ENCODE assay signal across 8 cellular contexts in genomic region chr19:49642488-49643035, GRCh38. TPM values are rescaled to one million over a fixed set of nuclear protein-coding genes. Genes with fewer than 3 reads are reported as not detected.
DNase-seq lines count a peak whose midpoint lies in the region; ATAC-seq, FAIRE-seq and TF ChIP-seq lines count a peak whose summit lies in the region.

No MANE protein-coding gene starts in this region.

- no peaks in the 10 kb centered on the region for H4K20me1 ChIP-seq in HepG2 (ENCODE audit: insufficient read depth, low read length)

- H3K4me3 ChIP-seq in adipocyte (ENCODE audit: low read length), result peak overlapping the region; percentile 98
- peak overlapping the region; percentile 85 to 99 (median 91) for H3K4me3 ChIP-seq in HepG2 (replicated peaks in 1 of 3; ENCODE audit: insufficient read depth in 1 of 3, low read depth in 2 of 3, low read length in 3 of 3)
- peak overlapping the region; percentile 85 to 98 (median 93) for H3K4me3 ChIP-seq in transverse colon

- in situ Hi-C loops in HepG2 (cut with HindIII; ENCODE audit: extremely low pct_ligation_motif_present, low pct_unique_long_range_greater_than_20kb) (no loop called here), transverse colon (cut with MboI; ENCODE audit: low pct_ligation_motif_present in 1 of 4, low pct_unique_long_range_greater_than_20kb in 1 of 4, low sequenced_read_pairs in 3 of 4) (no loop called here)

- peaks cover 61% of the 10 kb centered on the region for H3K4me1 Mint-ChIP-seq in activated T-cell treated with anti-CD3 and anti-CD28 coated beads, Interleukin-2, amount 50 U/mL, for 4 hours (ENCODE audit: low read depth)

- no TSS peak for BruUV-seq in HepG2 (replicated peaks; lab: Mats Ljungman, UMichigan)

- H3K27me3 ChIP-seq in adipocyte (replicated peaks; ENCODE audit: control insufficient read depth, insufficient read depth, low read length), result no peaks in the 10 kb centered on the region
- no peaks in the 10 kb centered on the region; a peak in 1 of 5 replicates for H3K27me3 ChIP-seq in HepG2 (ENCODE audit: control insufficient read depth in 1 of 2, insufficient read depth in 2 of 2, low read length in 2 of 2)
- H3K27me3 ChIP-seq in transverse colon, result no peaks in the 10 kb centered on the region

- TF ChIP-seq EP300 in HepG2 (IDR thresholded peaks at IDR 0.05; ENCODE audit: low read depth in 2 of 2, low read length in 2 of 2), result no peak
- no peak for TF ChIP-seq EP300 in HepG2 (CRISPR knock-in tag; IDR thresholded peaks at IDR 0.05; ENCODE audit: borderline replicate concordance)
- TF ChIP-seq EP300 in transverse colon (IDR thresholded peaks at IDR 0.05; ENCODE audit: low read depth), result no peak

- CTCF ChIA-PET in HepG2 (lab: Yijun Ruan, JAX; ENCODE audit: low intra/inter-chr PET ratio, low total read pairs), result interaction anchor here (1.3 kb wide), 1 partner anchor 34 kb away, joined by 3 read pairs; no protein-coding TSS in a partner anchor

- no peaks in the 10 kb centered on the region for H3K27me3 Mint-ChIP-seq in activated T-cell treated with anti-CD3 and anti-CD28 coated beads, Interleukin-2, amount 50 U/mL, for 4 hours (ENCODE audit: low read depth)

- H3K9ac ChIP-seq in adipocyte (ENCODE audit: low read length) (peak overlapping the region; percentile 99), HepG2 (ENCODE audit: insufficient read depth, low read depth, low read length) (peak overlapping the region; percentile 99)

- no peak for TF ChIP-seq RAD21 in HepG2 (CRISPR knock-in tag; IDR thresholded peaks at IDR 0.05)

- H3K36me3 ChIP-seq in adipocyte (ENCODE audit: control insufficient read depth, insufficient read depth, low read length, severe bottlenecking), result peaks cover 15% of the 10 kb centered on the region
- peaks cover 7 to 9% of the 10 kb centered on the region in 2 experiments; a peak in 3 of 5 replicates for H3K36me3 ChIP-seq in HepG2 (replicated peaks in 1 of 2; ENCODE audit: control insufficient read depth in 1 of 2, insufficient read depth in 2 of 2, low read length in 2 of 2)
- no peaks in the 10 kb centered on the region for H3K36me3 ChIP-seq in transverse colon

- H2AFZ ChIP-seq in HepG2 (ENCODE audit: low read length), result no peak overlapping the region

- H3K79me2 ChIP-seq in HepG2 (ENCODE audit: insufficient read depth, low read length), result peaks cover 31% of the 10 kb centered on the region

- H3K4me3 Mint-ChIP-seq in activated T-cell treated with anti-CD3 and anti-CD28 coated beads, Interleukin-2, amount 50 U/mL, for 4 hours, result peak overlapping the region; percentile 98

- peak overlapping the region; percentile 82 for H3K4me2 ChIP-seq in HepG2 (ENCODE audit: low read depth, low read length)

- H3K9me3 Mint-ChIP-seq in activated T-cell treated with anti-CD3 and anti-CD28 coated beads, Interleukin-2, amount 50 U/mL, for 4 hours, result no peaks in the 10 kb centered on the region

- 0% methylated on average over 3 of the region's 6 CpGs for WGBS in HepG2 (ENCODE audit: low lambda C conversion rate)
- 9 to 14% methylated on average over 2 to 5 of the region's 6 CpGs for WGBS in transverse colon (ENCODE audit: low coverage in 1 of 2), 2 donors

- TF ChIP-seq CTCF in HepG2 (CRISPR knock-in tag; IDR thresholded peaks at IDR 0.05) (no peak), transverse colon (IDR thresholded peaks at IDR 0.05) (no peak)

- intact Hi-C loops in HepG2 (cut with micrococcal nuclease; ENCODE audit: unreplicated experiment), result loop anchor here (5.0 kb wide), 1 partner anchor 35 kb away; the partner anchor contains the start of gene PRMT1
- intact Hi-C loops in transverse colon (cut with DNase I; ENCODE audit: low total_unique reads), result no loop called here

- POLR2A ChIA-PET in HepG2 (lab: Yijun Ruan, JAX), result interaction anchor here (0.7 to 4.6 kb wide), 15 partner anchors 15 to 1023 kb away, joined by 3 to 92 read pairs (median 7); partner anchors contain the start of genes AKT1S1, ALDH16A1, BCL2L12 and IRF3

- H3K36me3 Mint-ChIP-seq in activated T-cell treated with anti-CD3 and anti-CD28 coated beads, Interleukin-2, amount 50 U/mL, for 4 hours (ENCODE audit: insufficient read depth), result peaks cover 7% of the 10 kb centered on the region

- H3K9me3 ChIP-seq in adipocyte (ENCODE audit: control insufficient read depth, low read length), result no peaks in the 10 kb centered on the region
- H3K9me3 ChIP-seq in HepG2 (ENCODE audit: low read length), result no peaks in the 10 kb centered on the region
- H3K9me3 ChIP-seq in transverse colon, result no peaks in the 10 kb centered on the region

- H3K4me1 ChIP-seq in adipocyte (ENCODE audit: control insufficient read depth, insufficient read depth, low read length) (peaks cover 32% of the 10 kb centered on the region), HepG2 (ENCODE audit: insufficient read depth, low read length) (peaks cover 55% of the 10 kb centered on the region), transverse colon (peaks cover 16 to 54% (median 46%) of the 10 kb centered on the region in 4 donors)

- TF ChIP-seq POLR2A in HepG2 (IDR thresholded peaks at IDR 0.05; ENCODE audit: insufficient read depth in 1 of 2, low read depth in 2 of 2, low read length in 2 of 2), result no peak
- TF ChIP-seq POLR2A in transverse colon (IDR thresholded peaks at IDR 0.05), result no peak

- peak overlapping the region; percentile 86 for H3K27ac ChIP-seq in HepG2 (ENCODE audit: extremely low read length, insufficient read depth, low read length)
- H3K27ac ChIP-seq in transverse colon, result peak overlapping the region; percentile 97 to 100 (median 98)

- no peak for DNase-seq in activated T-cell treated with anti-CD3 and anti-CD28 coated beads, Interleukin-2, amount 50 U/mL, for 4 hours
- DNase-seq in activated T-cell treated with anti-CD3 and anti-CD28 coated beads, Interleukin-2, amount 50 U/mL, for 48 hours, result no peak
- DNase-seq in adipocyte (ENCODE audit: low read depth) (no peak), HepG2 (ENCODE audit: low spot score) (no peak), transverse colon (no peak), DMS114 treated with DMSO at 0.1 percent for 48 hours (lab: John Stamatoyannopoulos, UW; ENCODE audit: unreplicated experiment) (no peak), NK-92 (lab: John Stamatoyannopoulos, UW; ENCODE audit: unreplicated experiment) (no peak)

- no peak for FAIRE-seq in HepG2 (lab: Jason Lieb, UNC)

- ATAC-seq in activated T-cell treated with anti-CD3 and anti-CD28 coated beads, Interleukin-2, amount 50 U/mL, for 4 hours, result no peak
- no peak for ATAC-seq in HepG2
- ATAC-seq in HG02938 (IDR thresholded peaks at IDR 0.05; ENCODE audit: unreplicated experiment), result no peak

RNA-seq across cellular contexts. Expression of gene SCAF1, which starts 0.6 kb away (rescaled TPM):
- 10 to 100 TPM; 81.7 to 82.9 (median 82.5) TPM for total RNA-seq in activated T-cell treated with anti-CD3 and anti-CD28 coated beads, Interleukin-2, amount 50 U/mL, for 4 hours
- total RNA-seq in HepG2 (2016; rRNA removed; fragmentation: Illumina TruSeq; extraction: Trizol) (4.8 and 6.1 TPM in 2 replicates), transverse colon (100 to 1,000 TPM in 1 of 4 donors, 10 to 100 TPM in 3; 20.2 to 118 (median 32.7) TPM)
- total RNA-seq in HepG2 (2016; cell fraction: cytosol; rRNA removed; fragmentation: Illumina TruSeq; extraction: Trizol; ENCODE audit: low read depth), result 1.3 and 1.4 TPM in 2 replicates
- total RNA-seq in HepG2 (2016; cell fraction: insoluble cytoplasmic fraction; rRNA removed; fragmentation: Illumina TruSeq; extraction: Trizol), result 3.2 and 6.2 TPM in 2 replicates
- total RNA-seq in HepG2 (2016; cell fraction: membrane; rRNA removed; fragmentation: Illumina TruSeq; extraction: Trizol), result 4.5 and 5.4 TPM in 2 replicates
- 6.5 and 7.3 TPM in 2 replicates for total RNA-seq in HepG2 (2016; cell fraction: nucleus; rRNA removed; fragmentation: Illumina TruSeq; extraction: Trizol)
- polyA plus RNA-seq in HepG2 (2011; rRNA removed), result 3.3 and 4.3 TPM in 2 replicates
- 3.1 and 4.0 TPM in 2 replicates for polyA plus RNA-seq in HepG2 (2011; cell fraction: cytosol; rRNA removed)
- 21.0 and 25.5 TPM in 2 replicates for polyA plus RNA-seq in HepG2 (2011; cell fraction: nucleus; rRNA removed)
- 17.0 and 18.6 TPM in 2 replicates for polyA plus RNA-seq in HepG2 (2012)
- 1.1 and 1.4 TPM in 2 replicates for polyA plus RNA-seq in HepG2 (2016; cell fraction: cytosol; fragmentation: Illumina TruSeq; extraction: Trizol; ENCODE audit: low read depth)
- 8.3 and 13.4 TPM in 2 replicates for polyA plus RNA-seq in HepG2 (2016; cell fraction: insoluble cytoplasmic fraction; fragmentation: Illumina TruSeq; extraction: Trizol; ENCODE audit: low read depth)
- 2.8 and 3.0 TPM in 2 replicates for polyA plus RNA-seq in HepG2 (2016; cell fraction: membrane; fragmentation: Illumina TruSeq; extraction: Trizol; ENCODE audit: low read depth)
- polyA plus RNA-seq in HepG2 (2016; cell fraction: nucleus; fragmentation: Illumina TruSeq; extraction: Trizol; ENCODE audit: insufficient read depth, low read depth), result 21.4 and 23.8 TPM in 2 replicates
- 5.4 and 5.7 TPM in 2 replicates for polyA minus RNA-seq in HepG2 (2011; rRNA and poly(A)+ RNA removed; ENCODE audit: low replicate concordance)
- 3.1 and 4.5 TPM in 2 replicates for polyA minus RNA-seq in HepG2 (2011; cell fraction: cytosol; rRNA and poly(A)+ RNA removed)
- 3.6 and 5.2 TPM in 2 replicates for polyA minus RNA-seq in HepG2 (2011; cell fraction: nucleus; rRNA and poly(A)+ RNA removed)

RNA-seq across cellular contexts. Expression of gene RRAS, which starts 2.6 kb away (rescaled TPM):
- total RNA-seq in activated T-cell treated with anti-CD3 and anti-CD28 coated beads, Interleukin-2, amount 50 U/mL, for 4 hours, result 1 to 10 TPM; 2.3 to 3.8 (median 3.5) TPM
- 0.79 and 1.5 TPM in 2 replicates for total RNA-seq in HepG2 (2016; rRNA removed; fragmentation: Illumina TruSeq; extraction: Trizol)
- total RNA-seq in HepG2 (2016; cell fraction: cytosol; rRNA removed; fragmentation: Illumina TruSeq; extraction: Trizol; ENCODE audit: low read depth), result 1.7 and 2.4 TPM in 2 replicates
- 1.1 and 1.9 TPM in 2 replicates for total RNA-seq in HepG2 (2016; cell fraction: insoluble cytoplasmic fraction; rRNA removed; fragmentation: Illumina TruSeq; extraction: Trizol)
- total RNA-seq in HepG2 (2016; cell fraction: membrane; rRNA removed; fragmentation: Illumina TruSeq; extraction: Trizol), result 2.0 and 2.3 TPM in 2 replicates
- 0.50 and 0.90 TPM in 2 replicates for total RNA-seq in HepG2 (2016; cell fraction: nucleus; rRNA removed; fragmentation: Illumina TruSeq; extraction: Trizol)
- polyA plus RNA-seq in HepG2 (2011; rRNA removed), result 12.0 and 13.5 TPM in 2 replicates
- polyA plus RNA-seq in HepG2 (2011; cell fraction: cytosol; rRNA removed), result 14.5 and 18.3 TPM in 2 replicates
- polyA plus RNA-seq in HepG2 (2011; cell fraction: nucleus; rRNA removed), result 17.2 and 18.4 TPM in 2 replicates
- polyA plus RNA-seq in HepG2 (2012), result 4.8 and 7.4 TPM in 2 replicates
- 6.9 and 7.3 TPM in 2 replicates for polyA plus RNA-seq in HepG2 (2016; cell fraction: cytosol; fragmentation: Illumina TruSeq; extraction: Trizol; ENCODE audit: low read depth)
- polyA plus RNA-seq in HepG2 (2016; cell fraction: insoluble cytoplasmic fraction; fragmentation: Illumina TruSeq; extraction: Trizol; ENCODE audit: low read depth), result 3.2 and 3.4 TPM in 2 replicates
- polyA plus RNA-seq in HepG2 (2016; cell fraction: membrane; fragmentation: Illumina TruSeq; extraction: Trizol; ENCODE audit: low read depth), result 5.3 and 5.9 TPM in 2 replicates
- polyA plus RNA-seq in HepG2 (2016; cell fraction: nucleus; fragmentation: Illumina TruSeq; extraction: Trizol; ENCODE audit: insufficient read depth, low read depth), result 2.4 and 2.6 TPM in 2 replicates
- polyA minus RNA-seq in HepG2 (2011; rRNA and poly(A)+ RNA removed; ENCODE audit: low replicate concordance), result 5.3 and 19.9 TPM in 2 replicates
- polyA minus RNA-seq in HepG2 (2011; cell fraction: cytosol; rRNA and poly(A)+ RNA removed), result 1.6 and 3.0 TPM in 2 replicates
- polyA minus RNA-seq in HepG2 (2011; cell fraction: nucleus; rRNA and poly(A)+ RNA removed), result 0.77 and 1.5 TPM in 2 replicates
- total RNA-seq in transverse colon, result 10 to 100 TPM; 31.8 to 97.6 (median 58.2) TPM

RNA-seq across cellular contexts. Expression of gene IRF3, which starts 23.1 kb away (rescaled TPM):
- 100 to 1,000 TPM; 140 to 160 (median 148) TPM for total RNA-seq in activated T-cell treated with anti-CD3 and anti-CD28 coated beads, Interleukin-2, amount 50 U/mL, for 4 hours
- total RNA-seq in HepG2 (2016; rRNA removed; fragmentation: Illumina TruSeq; extraction: Trizol) (61.0 and 65.5 TPM in 2 replicates), transverse colon (100 to 1,000 TPM in 2 of 4 donors, 10 to 100 TPM in 2; 73.0 to 164 (median 104) TPM)
- 23.6 and 23.7 TPM in 2 replicates for total RNA-seq in HepG2 (2016; cell fraction: cytosol; rRNA removed; fragmentation: Illumina TruSeq; extraction: Trizol; ENCODE audit: low read depth)
- total RNA-seq in HepG2 (2016; cell fraction: insoluble cytoplasmic fraction; rRNA removed; fragmentation: Illumina TruSeq; extraction: Trizol), result 50.6 and 64.5 TPM in 2 replicates
- 26.7 and 37.0 TPM in 2 replicates for total RNA-seq in HepG2 (2016; cell fraction: membrane; rRNA removed; fragmentation: Illumina TruSeq; extraction: Trizol)
- 30.2 and 40.5 TPM in 2 replicates for total RNA-seq in HepG2 (2016; cell fraction: nucleus; rRNA removed; fragmentation: Illumina TruSeq; extraction: Trizol)
- polyA plus RNA-seq in HepG2 (2011; rRNA removed), result 61.9 and 66.2 TPM in 2 replicates
- 40.1 and 60.0 TPM in 2 replicates for polyA plus RNA-seq in HepG2 (2011; cell fraction: cytosol; rRNA removed)
- 110 and 114 TPM in 2 replicates for polyA plus RNA-seq in HepG2 (2011; cell fraction: nucleus; rRNA removed)
- polyA plus RNA-seq in HepG2 (2012), result 49.4 and 77.2 TPM in 2 replicates
- polyA plus RNA-seq in HepG2 (2016; cell fraction: cytosol; fragmentation: Illumina TruSeq; extraction: Trizol; ENCODE audit: low read depth), result 17.9 and 23.0 TPM in 2 replicates
- 44.7 and 50.0 TPM in 2 replicates for polyA plus RNA-seq in HepG2 (2016; cell fraction: insoluble cytoplasmic fraction; fragmentation: Illumina TruSeq; extraction: Trizol; ENCODE audit: low read depth)
- polyA plus RNA-seq in HepG2 (2016; cell fraction: membrane; fragmentation: Illumina TruSeq; extraction: Trizol; ENCODE audit: low read depth), result 26.1 and 33.5 TPM in 2 replicates
- polyA plus RNA-seq in HepG2 (2016; cell fraction: nucleus; fragmentation: Illumina TruSeq; extraction: Trizol; ENCODE audit: insufficient read depth, low read depth), result 89.5 and 108 TPM in 2 replicates
- polyA minus RNA-seq in HepG2 (2011; rRNA and poly(A)+ RNA removed; ENCODE audit: low replicate concordance), result 34.8 and 80.6 TPM in 2 replicates
- polyA minus RNA-seq in HepG2 (2011; cell fraction: cytosol; rRNA and poly(A)+ RNA removed), result 26.6 and 26.9 TPM in 2 replicates
- polyA minus RNA-seq in HepG2 (2011; cell fraction: nucleus; rRNA and poly(A)+ RNA removed), result 7.9 and 16.9 TPM in 2 replicates

RNA-seq across cellular contexts. Expression of gene BCL2L12, which starts 23.2 kb away (rescaled TPM):
- total RNA-seq in activated T-cell treated with anti-CD3 and anti-CD28 coated beads, Interleukin-2, amount 50 U/mL, for 4 hours, result 10 to 100 TPM; 64.6 to 71.2 (median 71.1) TPM
- total RNA-seq in HepG2 (2016; rRNA removed; fragmentation: Illumina TruSeq; extraction: Trizol) (32.6 and 40.8 TPM in 2 replicates), transverse colon (10 to 100 TPM in 1 of 4 donors, 1 to 10 TPM in 3; 5.4 to 10.2 (median 6.9) TPM)
- 40.5 and 48.9 TPM in 2 replicates for total RNA-seq in HepG2 (2016; cell fraction: cytosol; rRNA removed; fragmentation: Illumina TruSeq; extraction: Trizol; ENCODE audit: low read depth)
- 24.9 and 37.3 TPM in 2 replicates for total RNA-seq in HepG2 (2016; cell fraction: insoluble cytoplasmic fraction; rRNA removed; fragmentation: Illumina TruSeq; extraction: Trizol)
- total RNA-seq in HepG2 (2016; cell fraction: membrane; rRNA removed; fragmentation: Illumina TruSeq; extraction: Trizol), result 43.5 and 49.7 TPM in 2 replicates
- 21.3 and 23.0 TPM in 2 replicates for total RNA-seq in HepG2 (2016; cell fraction: nucleus; rRNA removed; fragmentation: Illumina TruSeq; extraction: Trizol)
- 25.9 and 26.8 TPM in 2 replicates for polyA plus RNA-seq in HepG2 (2011; rRNA removed)
- 15.4 and 32.6 TPM in 2 replicates for polyA plus RNA-seq in HepG2 (2011; cell fraction: cytosol; rRNA removed)
- polyA plus RNA-seq in HepG2 (2011; cell fraction: nucleus; rRNA removed), result 36.4 and 36.7 TPM in 2 replicates
- 18.1 and 30.0 TPM in 2 replicates for polyA plus RNA-seq in HepG2 (2012)
- 55.6 and 70.4 TPM in 2 replicates for polyA plus RNA-seq in HepG2 (2016; cell fraction: cytosol; fragmentation: Illumina TruSeq; extraction: Trizol; ENCODE audit: low read depth)
- polyA plus RNA-seq in HepG2 (2016; cell fraction: insoluble cytoplasmic fraction; fragmentation: Illumina TruSeq; extraction: Trizol; ENCODE audit: low read depth), result 42.1 and 43.5 TPM in 2 replicates
- 55.2 and 64.2 TPM in 2 replicates for polyA plus RNA-seq in HepG2 (2016; cell fraction: membrane; fragmentation: Illumina TruSeq; extraction: Trizol; ENCODE audit: low read depth)
- polyA plus RNA-seq in HepG2 (2016; cell fraction: nucleus; fragmentation: Illumina TruSeq; extraction: Trizol; ENCODE audit: insufficient read depth, low read depth), result 55.4 and 61.4 TPM in 2 replicates
- polyA minus RNA-seq in HepG2 (2011; rRNA and poly(A)+ RNA removed; ENCODE audit: low replicate concordance), result 13.7 and 25.5 TPM in 2 replicates
- 6.4 and 11.1 TPM in 2 replicates for polyA minus RNA-seq in HepG2 (2011; cell fraction: cytosol; rRNA and poly(A)+ RNA removed)
- polyA minus RNA-seq in HepG2 (2011; cell fraction: nucleus; rRNA and poly(A)+ RNA removed), result 4.2 and 9.6 TPM in 2 replicates

RNA-seq across cellular contexts. Expression of gene PRMT1, which starts 34.5 kb away (rescaled TPM):
- 100 to 1,000 TPM; 692 to 815 (median 725) TPM for total RNA-seq in activated T-cell treated with anti-CD3 and anti-CD28 coated beads, Interleukin-2, amount 50 U/mL, for 4 hours
- total RNA-seq in HepG2 (2016; rRNA removed; fragmentation: Illumina TruSeq; extraction: Trizol) (324 and 372 TPM in 2 replicates), transverse colon (100 to 1,000 TPM in 1 of 4 donors, 10 to 100 TPM in 3; 45.6 to 116 (median 70.3) TPM)
- total RNA-seq in HepG2 (2016; cell fraction: cytosol; rRNA removed; fragmentation: Illumina TruSeq; extraction: Trizol; ENCODE audit: low read depth), result 103 and 108 TPM in 2 replicates
- total RNA-seq in HepG2 (2016; cell fraction: insoluble cytoplasmic fraction; rRNA removed; fragmentation: Illumina TruSeq; extraction: Trizol), result 334 and 405 TPM in 2 replicates
- total RNA-seq in HepG2 (2016; cell fraction: membrane; rRNA removed; fragmentation: Illumina TruSeq; extraction: Trizol), result 115 and 120 TPM in 2 replicates
- 123 and 139 TPM in 2 replicates for total RNA-seq in HepG2 (2016; cell fraction: nucleus; rRNA removed; fragmentation: Illumina TruSeq; extraction: Trizol)
- polyA plus RNA-seq in HepG2 (2011; rRNA removed), result 374 and 400 TPM in 2 replicates
- 396 and 593 TPM in 2 replicates for polyA plus RNA-seq in HepG2 (2011; cell fraction: cytosol; rRNA removed)
- polyA plus RNA-seq in HepG2 (2011; cell fraction: nucleus; rRNA removed), result 354 and 430 TPM in 2 replicates
- 181 and 214 TPM in 2 replicates for polyA plus RNA-seq in HepG2 (2012)
- polyA plus RNA-seq in HepG2 (2016; cell fraction: cytosol; fragmentation: Illumina TruSeq; extraction: Trizol; ENCODE audit: low read depth), result 80.1 and 82.6 TPM in 2 replicates
- polyA plus RNA-seq in HepG2 (2016; cell fraction: insoluble cytoplasmic fraction; fragmentation: Illumina TruSeq; extraction: Trizol; ENCODE audit: low read depth), result 379 and 381 TPM in 2 replicates
- 86.8 and 91.7 TPM in 2 replicates for polyA plus RNA-seq in HepG2 (2016; cell fraction: membrane; fragmentation: Illumina TruSeq; extraction: Trizol; ENCODE audit: low read depth)
- polyA plus RNA-seq in HepG2 (2016; cell fraction: nucleus; fragmentation: Illumina TruSeq; extraction: Trizol; ENCODE audit: insufficient read depth, low read depth), result 224 and 236 TPM in 2 replicates
- 504 and 617 TPM in 2 replicates for polyA minus RNA-seq in HepG2 (2011; rRNA and poly(A)+ RNA removed; ENCODE audit: low replicate concordance)
- polyA minus RNA-seq in HepG2 (2011; cell fraction: cytosol; rRNA and poly(A)+ RNA removed), result 158 and 170 TPM in 2 replicates
- 133 and 141 TPM in 2 replicates for polyA minus RNA-seq in HepG2 (2011; cell fraction: nucleus; rRNA and poly(A)+ RNA removed)

Comparison
In these comparisons a context has a peak if more than half of its experiments do, and no peak if none do; other contexts are left out.
1. RNA of gene RRAS, which starts 2.6 kb away (total RNA-seq): 31.8 to 97.6 TPM in transverse colon; 2.3 to 3.8 TPM in activated T-cell treated with anti-CD3 and anti-CD28 coated beads, Interleukin-2, amount 50 U/mL, for 4 hours and 0.50 to 2.4 TPM in HepG2; every median in the first group is over 4 times any median in the second.
2. Peak in every context shown above with its lines, with median percentiles within 50 percentile points of each other: H3K4me3 ChIP-seq.